Comparison of ENCODE assay signal across 29 cellular contexts in genomic region chr3:13750215-13750614, GRCh38.
"Had no signal": no experiment of that assay in that cellular context is flagged by ENCODE, and none has a peak within 500 bp of the region (broad histone marks: within the 10 kb centered on the region; RNA-seq: fewer than 3 reads in every experiment).

No MANE protein-coding gene starts in this region.

- DNase-seq: activated CD4-positive, alpha-beta memory T cell treated with anti-CD3 and anti-CD28 coated beads for 36 hours; activated CD4-positive, alpha-beta T cell treated with anti-CD3 and anti-CD28 coated beads for 36 hours; activated CD4-positive, alpha-beta T cell treated with anti-CD3 and anti-CD28 coated beads, Interleukin-2, amount 10 ng/mL, durations not matched to agents 24 days and 14 days; activated CD4-positive, CD25-positive, alpha-beta regulatory T cell; activated CD4-positive, CD25-positive, alpha-beta regulatory T cell treated with anti-CD3 and anti-CD28 coated beads, Interleukin-2, amount 50 U/mL, for 72 hours; activated CD8-positive, alpha-beta memory T cell treated with anti-CD3 and anti-CD28 coated beads, Interleukin-2, amount 10 ng/mL, durations not matched to agents 7 days and 5 days; activated CD8-positive, alpha-beta memory T cell treated with anti-CD3 and anti-CD28 coated beads, Interleukin-2, amount 50 U/mL, for 4 hours; activated CD8-positive, alpha-beta T cell treated with anti-CD3 and anti-CD28 coated beads, Interleukin-2, amount 10 ng/mL, durations not matched to agents 7 days and 5 days; activated effector memory CD4-positive, alpha-beta T cell treated with anti-CD3 and anti-CD28 coated beads, Interleukin-2, amount 50 U/mL, for 16 hours; activated naive CD4-positive, alpha-beta T cell treated with anti-CD3 and anti-CD28 coated beads for 36 hours; activated naive CD8-positive, alpha-beta T cell treated with anti-CD3 and anti-CD28 coated beads for 36 hours; activated naive CD8-positive, alpha-beta T cell treated with anti-CD3 and anti-CD28 coated beads, Interleukin-2, amount 50 U/mL, for 24 hours; activated T-cell treated with anti-CD3 and anti-CD28 coated beads, Interleukin-2, amount 50 U/mL, for 1 hour; activated T-cell treated with anti-CD3 and anti-CD28 coated beads, Interleukin-2, amount 50 U/mL, for 48 hours; adrenal gland; amygdala; aorta; body of pancreas; central memory CD4-positive, alpha-beta T cell; cerebellar nuclear complex; colonic mucosa; effector CD8-positive, alpha-beta T cell; gastrocnemius medialis; glutamatergic neuron; heart left ventricle; T-helper 2 cell had no signal

- H3K27me3 ChIP-seq: adrenal gland, body of pancreas, cardiac muscle cell, colonic mucosa, gastrocnemius medialis had no signal

- H3K4me3 ChIP-seq: adrenal gland, body of pancreas, cardiac muscle cell, colonic mucosa, gastrocnemius medialis, heart left ventricle had no signal

- H3K36me3 ChIP-seq: adrenal gland, cardiac muscle cell, colonic mucosa, gastrocnemius medialis, heart left ventricle had no signal

- ATAC-seq: activated CD4-positive, alpha-beta T cell treated with anti-CD3 and anti-CD28 coated beads for 36 hours; activated CD8-positive, alpha-beta memory T cell treated with anti-CD3 and anti-CD28 coated beads, Interleukin-2, amount 10 ng/mL, durations not matched to agents 7 days and 5 days; activated CD8-positive, alpha-beta T cell treated with anti-CD3 and anti-CD28 coated beads, Interleukin-2, amount 10 ng/mL, durations not matched to agents 7 days and 5 days; activated naive CD8-positive, alpha-beta T cell treated with anti-CD3 and anti-CD28 coated beads, Interleukin-2, amount 50 U/mL, for 24 hours; body of pancreas; esophagus mucosa; foreskin keratinocyte; gastrocnemius medialis; heart left ventricle had no signal

- H3K27ac ChIP-seq: adrenal gland, body of pancreas, cardiac muscle cell, colonic mucosa, foreskin keratinocyte, gastrocnemius medialis, heart left ventricle had no signal

- H3K9me3 ChIP-seq: adrenal gland, body of pancreas, colonic mucosa had no signal

- H3K4me1 ChIP-seq: adrenal gland, body of pancreas, colonic mucosa, foreskin keratinocyte, gastrocnemius medialis, heart left ventricle had no signal
